9 cellular contexts compared by ENCODE assay signal in genomic region chr17:39979021-39979660, GRCh38. TPM values are rescaled to one million over a fixed set of nuclear protein-coding genes. Genes with fewer than 3 reads are reported as not detected.
DNase-seq lines count a peak whose midpoint lies in the region; ATAC-seq, FAIRE-seq and TF ChIP-seq lines count a peak whose summit lies in the region.
"Had no signal": no experiment of that assay in that cellular context is flagged by ENCODE, and none has a peak within 500 bp of the region (broad histone marks: within the 10 kb centered on the region; RNA-seq: fewer than 3 reads in every experiment).

No MANE protein-coding gene starts in this region.

- DNase-seq in Daoy (ENCODE audit: low read depth) (peak; percentile 67), MM.1S (no peak), H1 (ENCODE audit: low read depth in 1 of 2, low spot score in 2 of 2) (no peak), osteocyte (ENCODE audit: extremely low spot score, unreplicated experiment) (no peak), heart right ventricle (no peak)

- intact Hi-C loops in heart right ventricle (cut with DNase I) = loop anchor here in 2 of 10 donors (2.0 to 10.0 kb wide), 3 partner anchors 18 to 114 kb away; partner anchors contain the start of genes IKZF3 (in 1 of the 2) and ZPBP2 (in 1 of the 2)

- no peak for TF ChIP-seq POLR2A in H1 (IDR thresholded peaks at IDR 0.05; ENCODE audit: control extremely low read depth in 1 of 2, low read depth in 2 of 2, low read length in 2 of 2)

- H3K18ac ChIP-seq in H1 (ENCODE audit: extremely low read depth, low read length) = no peak overlapping the region

- H3K23ac ChIP-seq in H1 (ENCODE audit: insufficient read length) = no peak overlapping the region

- H3K9me3 ChIP-seq in MM.1S (replicated peaks; ENCODE audit: insufficient read depth, low read length) = no peaks in the 10 kb centered on the region
- no peaks in the 10 kb centered on the region for H3K9me3 ChIP-seq in H1 (ENCODE audit: insufficient read depth in 2 of 2, low read depth in 1 of 2, low read length in 1 of 2)
- no peaks in the 10 kb centered on the region for H3K9me3 ChIP-seq in heart right ventricle

- H3K27ac ChIP-seq in MM.1S (ENCODE audit: low read length) (no peak overlapping the region), H1 (ENCODE audit: low read depth, low read length) (no peak overlapping the region), heart right ventricle (peak overlapping the region in 1 of 10 donors; percentile 96)

- ATAC-seq in HG02870 (IDR thresholded peaks at IDR 0.05; ENCODE audit: unreplicated experiment) (no peak), HG02763 (IDR thresholded peaks at IDR 0.05; ENCODE audit: unreplicated experiment) (no peak), HG03097 (IDR thresholded peaks at IDR 0.05; ENCODE audit: low FRiP score, unreplicated experiment) (no peak), heart right ventricle (no peak)

- no peaks in the 10 kb centered on the region for H3K9me2 ChIP-seq in MM.1S (replicated peaks; ENCODE audit: insufficient read depth, low read length)

- H2BK20ac ChIP-seq in H1 (ENCODE audit: low read length) = no peak overlapping the region

- WGBS in H1 (ENCODE audit: extremely low coverage in 1 of 2, insufficient coverage in 1 of 2, insufficient read length in 1 of 2, insufficient replicate concordance in 2 of 2, low coverage in 1 of 2, low lambda C conversion rate in 2 of 2, missing lambda C conversion rate in 1 of 2), 2 experiments = 87% methylated on average over 5 of the region's 5 CpGs; no CpG with 5 or more reads in 1 of the 2 experiments
- WGBS in heart right ventricle, 2 donors = 62 to 72% methylated on average over 5 of the region's 5 CpGs

- no peak overlapping the region for H2BK5ac ChIP-seq in H1 (ENCODE audit: low read depth, low read length)

- H3K9ac ChIP-seq in MM.1S (ENCODE audit: low read length) (no peak overlapping the region), H1 (replicated peaks in 1 of 4; ENCODE audit: extremely low read depth in 1 of 4, low read depth in 3 of 4, low read length in 3 of 4) (no peak overlapping the region)

- peaks cover 6% of the 10 kb centered on the region; the same call in 1 of the 2 replicates for H3K27me3 ChIP-seq in MM.1S (replicated peaks; ENCODE audit: insufficient read depth, low read length)
- H3K27me3 ChIP-seq in H1 (replicated peaks in 1 of 4; ENCODE audit: control insufficient read depth in 3 of 4, extremely low read depth in 1 of 4, insufficient read depth in 3 of 4, low read length in 3 of 4) = no peaks in the 10 kb centered on the region
- peaks cover 0 to 12% (median 0%) of the 10 kb centered on the region in 7 donors for H3K27me3 ChIP-seq in heart right ventricle

- CTCF ChIA-PET in H1 (lab: Charles Lee; ENCODE audit: partially characterized antibody) = interaction anchor here (0.6 to 2.7 kb wide), 13 partner anchors 10 to 162 kb away, joined by 3 to 31 read pairs (median 6); no protein-coding TSS in a partner anchor

- no peak overlapping the region for H4K8ac ChIP-seq in H1 (ENCODE audit: extremely low read depth, insufficient read depth, low read length)

- H3K4me3 ChIP-seq in MM.1S (ENCODE audit: low read length) (no peak overlapping the region), H1 (ENCODE audit: extremely low read depth in 1 of 4, insufficient read depth in 2 of 4, low read depth in 3 of 4, low read length in 4 of 4) (peak overlapping the region in 2 of 4 experiments; percentile 98 to 99; a peak in 2 of 8 replicates), heart right ventricle (peak overlapping the region in 1 of 10 donors; percentile 96)

- H3K4me1 ChIP-seq in MM.1S (ENCODE audit: low read length) = peaks cover 17% of the 10 kb centered on the region; the same call in 1 of the 2 replicates
- peaks cover 0 to 6% (median 3%) of the 10 kb centered on the region in 4 experiments; a peak in 5 of 7 replicates for H3K4me1 ChIP-seq in H1 (replicated peaks in 1 of 4; ENCODE audit: control insufficient read depth in 3 of 4, insufficient read depth in 4 of 4, low read length in 3 of 4)
- peaks cover 5 to 42% (median 23%) of the 10 kb centered on the region in 9 donors for H3K4me1 ChIP-seq in heart right ventricle

- peaks cover 17% of the 10 kb centered on the region for H3K23me2 ChIP-seq in H1 (ENCODE audit: low read depth, low read length)

- H3K79me1 ChIP-seq in H1 (ENCODE audit: low read depth, low read length) = peaks cover 2% of the 10 kb centered on the region; the same call in 1 of the 2 replicates

- no peak overlapping the region for H3K27ac Mint-ChIP-seq in osteocyte (ENCODE audit: unreplicated experiment)

- FAIRE-seq in H1 (lab: Jason Lieb, UNC) = no peak

- H2BK12ac ChIP-seq in H1 (ENCODE audit: low read depth, low read length) = 0 out of 2 replicates have a peak overlapping the region, but pooled peaks have one; percentile 13

- TF ChIP-seq RAD21 in H1 (IDR thresholded peaks at IDR 0.05 in 1 of 2, conservative IDR thresholded peaks at IDR 0.05 in 1 of 2; ENCODE audit: low read depth in 2 of 2, low read length in 2 of 2) = no peak

- H2AK5ac ChIP-seq in H1 (ENCODE audit: low read depth, low read length) = no peak overlapping the region

- peak overlapping the region; percentile 23 for H3K4me3 Mint-ChIP-seq in osteocyte (ENCODE audit: unreplicated experiment)

- H3K4ac ChIP-seq in H1 (replicated peaks; ENCODE audit: insufficient read length, low read depth, low read length) = no peak overlapping the region

- no peaks in the 10 kb centered on the region for H3F3A ChIP-seq in MM.1S (ENCODE audit: insufficient read depth, low read length)

- TF ChIP-seq EP300 in H1 (IDR thresholded peaks at IDR 0.05; ENCODE audit: borderline replicate concordance in 1 of 2, low read depth in 2 of 2, low read length in 2 of 2) = no peak

- no peak overlapping the region for H2BK15ac ChIP-seq in H1 (ENCODE audit: low read length)

- H3K9me3 Mint-ChIP-seq in osteocyte (ENCODE audit: unreplicated experiment) = no peaks in the 10 kb centered on the region

- POLR2A ChIA-PET in H1 (lab: Charles Lee; ENCODE audit: partially characterized antibody) = interaction anchor here (0.7 to 2.1 kb wide), 8 partner anchors 7 to 161 kb away, joined by 3 to 7 read pairs (median 4); partner anchors contain the start of gene CASC3

- H3K36me3 ChIP-seq in MM.1S (replicated peaks; ENCODE audit: insufficient read depth, low read length) (no peaks in the 10 kb centered on the region; the same call in 1 of the 2 replicates), H1 (ENCODE audit: control insufficient read depth in 2 of 4, insufficient read depth in 4 of 4, low read length in 3 of 4) (peaks cover 0 to 1% (median under 1%) of the 10 kb centered on the region in 4 experiments; a peak in 4 of 8 replicates), heart right ventricle (peaks cover 0 to 11% (median 1%) of the 10 kb centered on the region in 9 donors)

- peaks cover 33% of the 10 kb centered on the region for H3K79me2 ChIP-seq in MM.1S (ENCODE audit: low read length)
- H3K79me2 ChIP-seq in H1 (ENCODE audit: control insufficient read depth in 1 of 2, insufficient read depth in 2 of 2, low read length in 2 of 2) = peaks cover 12 to 28% of the 10 kb centered on the region in 2 experiments

- H3K14ac ChIP-seq in H1 (ENCODE audit: insufficient read length) = no peak overlapping the region

- H3K36me3 Mint-ChIP-seq in osteocyte (ENCODE audit: unreplicated experiment) = peaks cover 2% of the 10 kb centered on the region

- peaks cover 6% of the 10 kb centered on the region; the same call in 1 of the 2 replicates for H4K20me1 ChIP-seq in MM.1S (ENCODE audit: insufficient read depth, low read length)
- peaks cover 4 to 11% of the 10 kb centered on the region in 2 experiments for H4K20me1 ChIP-seq in H1 (replicated peaks in 1 of 2; ENCODE audit: control insufficient read depth in 1 of 2, insufficient read depth in 2 of 2, low read length in 2 of 2)

- no peak overlapping the region for H2BK120ac ChIP-seq in H1 (replicated peaks; ENCODE audit: low read depth, low read length)

- H3K27me3 Mint-ChIP-seq in osteocyte (ENCODE audit: unreplicated experiment) = peaks cover 13% of the 10 kb centered on the region

- no peak for TF ChIP-seq CTCF in MM.1S (IDR thresholded peaks at IDR 0.05; ENCODE audit: low read length)
- TF ChIP-seq CTCF in H1 (IDR thresholded peaks at IDR 0.05; ENCODE audit: control extremely low read depth in 1 of 3, insufficient read depth in 1 of 3, low read depth in 1 of 3, low read length in 3 of 3) = no peak
- TF ChIP-seq CTCF in osteocyte (IDR thresholded peaks at IDR 0.05) = no peak
- no peak for TF ChIP-seq CTCF in heart right ventricle (IDR thresholded peaks at IDR 0.05)

- H3K56ac ChIP-seq in H1 (replicated peaks; ENCODE audit: insufficient read length, low read depth, low read length) = no peak overlapping the region

- H3K4me2 ChIP-seq in MM.1S (ENCODE audit: low read depth, low read length) (peak overlapping the region; percentile 93; the same call in 1 of the 2 replicates), H1 (ENCODE audit: insufficient read depth in 1 of 2, low read depth in 2 of 2, low read length in 2 of 2) (peak overlapping the region; percentile 69 to 90)

- H3K4me1 Mint-ChIP-seq in osteocyte (ENCODE audit: unreplicated experiment) = peaks cover 29% of the 10 kb centered on the region

- no peak overlapping the region for H4K91ac ChIP-seq in H1 (replicated peaks; ENCODE audit: insufficient read length, low read length)

- H2AFZ ChIP-seq in MM.1S (ENCODE audit: low read length) (peak overlapping the region; percentile 92; the same call in 1 of the 2 replicates), H1 (ENCODE audit: low read length) (0 out of 2 replicates have a peak overlapping the region, but pooled peaks have one; percentile 77)

- no peak overlapping the region for H4K5ac ChIP-seq in H1 (ENCODE audit: insufficient read length, low read depth, low read length)

RNA-seq across cellular contexts. Expression of gene PSMD3, which starts 1.5 kb away (rescaled TPM):
- 146 and 185 TPM in 2 replicates for total RNA-seq in Daoy (2014; rRNA removed; shearing (Covaris generic))
- total RNA-seq in H1 (2021; fragmentation: NEBNext Ultra II Directional; extraction: Animal tissue kit (Norgen Biotek cat#: 25700)) = 198 TPM in 2 replicates
- 151 and 182 TPM in 2 replicates for polyA plus RNA-seq in H1 (2011; rRNA removed)
- polyA plus RNA-seq in H1 (2011; cell fraction: cytosol; rRNA removed) = 163 TPM
- 205 TPM for polyA plus RNA-seq in H1 (2011; cell fraction: nucleus; rRNA removed)
- polyA plus RNA-seq in H1 (2012, experiment 1 of 2) = 176 to 222 TPM (median 218 TPM) in 4 replicates
- polyA plus RNA-seq in H1 (2012, experiment 2 of 2) = 235 TPM
- 142 TPM for polyA plus RNA-seq in H1 (2013, experiment 1 of 2)
- polyA plus RNA-seq in H1 (2013, experiment 2 of 2) = 143 TPM
- 133 and 164 TPM in 2 replicates for polyA minus RNA-seq in H1 (2011; rRNA and poly(A)+ RNA removed)
- polyA minus RNA-seq in H1 (2011; cell fraction: cytosol; rRNA and poly(A)+ RNA removed) = 79.9 TPM
- polyA minus RNA-seq in H1 (2011; cell fraction: nucleus; rRNA and poly(A)+ RNA removed) = 44.9 TPM
- 96.9 and 104 TPM in 2 replicates for total RNA-seq in osteocyte
- 100 to 1,000 TPM in 1 of 10 donors, 10 to 100 TPM in 9; 76.5 to 113 (median 81.8) TPM for total RNA-seq in heart right ventricle
- polyA plus RNA-seq in heart right ventricle = 100 to 1,000 TPM in 1 of 2 donors, 10 to 100 TPM in 1; 46.7 to 109 TPM

RNA-seq across cellular contexts. Expression of gene GSDMA, which starts 16.3 kb away (rescaled TPM):
- not detected in 2 replicates for total RNA-seq in Daoy (2014; rRNA removed; shearing (Covaris generic))
- not detected in 2 replicates for total RNA-seq in H1 (2021; fragmentation: NEBNext Ultra II Directional; extraction: Animal tissue kit (Norgen Biotek cat#: 25700))
- polyA plus RNA-seq in H1 (2011; rRNA removed) (0.03 and 0.05 TPM in 2 replicates), heart right ventricle (under 1 TPM in 1 of 2 donors, not detected in 1; 0.06 TPM)
- polyA plus RNA-seq in H1 (2011; cell fraction: cytosol; rRNA removed) = not detected
- polyA plus RNA-seq in H1 (2011; cell fraction: nucleus; rRNA removed) = not detected
- polyA plus RNA-seq in H1 (2012, experiment 1 of 2) = not detected in 4 replicates
- polyA plus RNA-seq in H1 (2012, experiment 2 of 2) = 0.07 TPM
- 0.06 TPM for polyA plus RNA-seq in H1 (2013, experiment 1 of 2)
- 0.06 TPM for polyA plus RNA-seq in H1 (2013, experiment 2 of 2)
- 0.44 TPM in 1 of 2 replicates, not detected in the other for polyA minus RNA-seq in H1 (2011; rRNA and poly(A)+ RNA removed)
- polyA minus RNA-seq in H1 (2011; cell fraction: cytosol; rRNA and poly(A)+ RNA removed) = not detected
- polyA minus RNA-seq in H1 (2011; cell fraction: nucleus; rRNA and poly(A)+ RNA removed) = not detected
- total RNA-seq in osteocyte (not detected in 2 replicates), heart right ventricle (1 to 10 TPM in 1 of 10 donors, under 1 TPM in 4, not detected in 5; 0.15 to 1.3 (median 0.57) TPM)
- total RNA-seq: skeletal muscle tissue had no signal

RNA-seq across cellular contexts. Expression of gene CSF3, which starts 36.1 kb away (rescaled TPM):
- 0.29 TPM in 1 of 2 replicates, not detected in the other for total RNA-seq in Daoy (2014; rRNA removed; shearing (Covaris generic))
- total RNA-seq in H1 (2021; fragmentation: NEBNext Ultra II Directional; extraction: Animal tissue kit (Norgen Biotek cat#: 25700)) = not detected in 2 replicates
- polyA plus RNA-seq in H1 (2011; rRNA removed) (0.03 TPM in 1 of 2 replicates, not detected in the other), heart right ventricle (under 1 TPM; 0.29 to 0.32 TPM)
- 0.06 TPM for polyA plus RNA-seq in H1 (2011; cell fraction: cytosol; rRNA removed)
- not detected for polyA plus RNA-seq in H1 (2011; cell fraction: nucleus; rRNA removed)
- not detected in 4 replicates for polyA plus RNA-seq in H1 (2012, experiment 1 of 2)
- not detected for polyA plus RNA-seq in H1 (2012, experiment 2 of 2)
- polyA plus RNA-seq in H1 (2013, experiment 1 of 2) = not detected
- polyA plus RNA-seq in H1 (2013, experiment 2 of 2) = not detected
- polyA minus RNA-seq in H1 (2011; rRNA and poly(A)+ RNA removed) = not detected in 2 replicates
- polyA minus RNA-seq in H1 (2011; cell fraction: cytosol; rRNA and poly(A)+ RNA removed) = not detected
- not detected for polyA minus RNA-seq in H1 (2011; cell fraction: nucleus; rRNA and poly(A)+ RNA removed)
- total RNA-seq in osteocyte (not detected in 2 replicates), heart right ventricle (1 to 10 TPM in 2 of 10 donors, under 1 TPM in 1, not detected in 7; 0.81 to 4.2 (median 1.6) TPM)

RNA-seq across cellular contexts. Expression of gene LRRC3C, which starts 51.6 kb away (rescaled TPM):
- total RNA-seq in Daoy (2014; rRNA removed; shearing (Covaris generic)) = not detected in 2 replicates
- not detected in 2 replicates for total RNA-seq in H1 (2021; fragmentation: NEBNext Ultra II Directional; extraction: Animal tissue kit (Norgen Biotek cat#: 25700))
- polyA plus RNA-seq in H1 (2011; rRNA removed) (not detected in 2 replicates), heart right ventricle (not detected)
- not detected for polyA plus RNA-seq in H1 (2011; cell fraction: cytosol; rRNA removed)
- polyA plus RNA-seq in H1 (2011; cell fraction: nucleus; rRNA removed) = not detected
- polyA plus RNA-seq in H1 (2012, experiment 1 of 2) = not detected in 4 replicates
- polyA plus RNA-seq in H1 (2012, experiment 2 of 2) = not detected
- not detected for polyA plus RNA-seq in H1 (2013, experiment 1 of 2)
- polyA plus RNA-seq in H1 (2013, experiment 2 of 2) = not detected
- polyA minus RNA-seq in H1 (2011; rRNA and poly(A)+ RNA removed) = not detected in 2 replicates
- polyA minus RNA-seq in H1 (2011; cell fraction: cytosol; rRNA and poly(A)+ RNA removed) = not detected
- not detected for polyA minus RNA-seq in H1 (2011; cell fraction: nucleus; rRNA and poly(A)+ RNA removed)
- total RNA-seq in osteocyte (not detected in 2 replicates), heart right ventricle (not detected)
- total RNA-seq: skeletal muscle tissue had no signal

RNA-seq across cellular contexts. Expression of gene ORMDL3, which starts 51.7 kb away (rescaled TPM):
- 23.3 and 27.1 TPM in 2 replicates for total RNA-seq in Daoy (2014; rRNA removed; shearing (Covaris generic))
- 50.4 and 54.6 TPM in 2 replicates for total RNA-seq in H1 (2021; fragmentation: NEBNext Ultra II Directional; extraction: Animal tissue kit (Norgen Biotek cat#: 25700))
- polyA plus RNA-seq in H1 (2011; rRNA removed) (108 and 168 TPM in 2 replicates), heart right ventricle (10 to 100 TPM; 51.4 to 56.3 TPM)
- polyA plus RNA-seq in H1 (2011; cell fraction: cytosol; rRNA removed) = 81.5 TPM
- polyA plus RNA-seq in H1 (2011; cell fraction: nucleus; rRNA removed) = 137 TPM
- polyA plus RNA-seq in H1 (2012, experiment 1 of 2) = 68.0 to 82.6 TPM (median 74.3 TPM) in 4 replicates
- polyA plus RNA-seq in H1 (2012, experiment 2 of 2) = 55.0 TPM
- 125 TPM for polyA plus RNA-seq in H1 (2013, experiment 1 of 2)
- polyA plus RNA-seq in H1 (2013, experiment 2 of 2) = 165 TPM
- polyA minus RNA-seq in H1 (2011; rRNA and poly(A)+ RNA removed) = 133 and 136 TPM in 2 replicates
- polyA minus RNA-seq in H1 (2011; cell fraction: cytosol; rRNA and poly(A)+ RNA removed) = 33.8 TPM
- 39.0 TPM for polyA minus RNA-seq in H1 (2011; cell fraction: nucleus; rRNA and poly(A)+ RNA removed)
- total RNA-seq in osteocyte (59.4 and 60.5 TPM in 2 replicates), heart right ventricle (10 to 100 TPM; 33.5 to 94.3 (median 66.8) TPM)
